In the genomic region with DNA sequence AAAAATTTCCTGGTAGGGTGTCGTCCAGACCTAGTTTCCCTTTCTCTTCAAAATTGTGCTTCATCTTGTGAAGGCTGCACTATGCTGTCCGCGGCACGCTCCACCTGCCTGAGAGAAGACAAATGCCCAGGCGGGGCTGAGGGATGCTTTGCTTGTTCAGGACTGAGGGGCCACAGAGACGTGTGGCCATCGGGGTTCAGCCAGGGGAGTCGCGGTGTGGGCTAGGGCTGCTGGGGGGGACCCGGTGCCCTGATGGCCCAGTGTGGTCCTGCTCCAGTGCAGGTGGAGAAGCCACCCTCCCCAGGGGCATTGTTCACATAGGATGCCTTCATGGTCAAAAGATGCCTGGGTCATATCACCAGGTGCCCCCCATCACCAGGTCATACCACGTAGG, we compare ENCODE assay signal across 16 cellular contexts.
A peak's percentile ranks its signal among the peaks of the same experiment; 100 is the strongest.
DNase-seq lines count a peak whose midpoint lies in the region; ATAC-seq, FAIRE-seq and TF ChIP-seq lines count a peak whose summit lies in the region.
"Had no signal": no experiment of that assay in that cellular context is flagged by ENCODE, and none has a peak within 500 bp of the region (broad histone marks: within the 10 kb centered on the region; RNA-seq: fewer than 3 reads in every experiment).

No MANE protein-coding gene starts in this region.

- no peak overlapping the region for H3K4ac ChIP-seq in mesenchymal stem cell (ENCODE audit: low read depth in 1 of 2, low read length in 2 of 2)

- no peak overlapping the region for H3K14ac ChIP-seq in mesenchymal stem cell (ENCODE audit: low read length in 2 of 2)

- no peak overlapping the region for H3K23ac ChIP-seq in mesenchymal stem cell (ENCODE audit: low read length in 2 of 2)

- no peak overlapping the region for H2BK5ac ChIP-seq in mesenchymal stem cell (ENCODE audit: low read depth, low read length, poor library complexity, severe bottlenecking)

- H3K9me2 ChIP-seq in PC-3 (replicated peaks; ENCODE audit: low read length), result no peaks in the 10 kb centered on the region

- no peak overlapping the region for H4K91ac ChIP-seq in mesenchymal stem cell (ENCODE audit: low read length)

- ATAC-seq in A549 (no peak), PC-3 (no peak), GM18505 (IDR thresholded peaks at IDR 0.05; ENCODE audit: unreplicated experiment) (no peak), GM19467 (IDR thresholded peaks at IDR 0.05; ENCODE audit: unreplicated experiment) (no peak)
- ATAC-seq: CD8-positive, alpha-beta T cell had no signal

- H3K18ac ChIP-seq in mesenchymal stem cell (ENCODE audit: low read depth in 1 of 2, low read length in 2 of 2), result no peak overlapping the region

- H2BK120ac ChIP-seq in mesenchymal stem cell (ENCODE audit: low read depth, low read length), result no peak overlapping the region

- no peak for DNase-seq in A549 (ENCODE audit: low read depth in 1 of 2, low spot score in 1 of 2)
- no peak for DNase-seq in PC-3
- DNase-seq in mesenchymal stem cell, result no peak
- DNase-seq in posterior vena cava (ENCODE audit: low spot score), result peak; percentile 58
- DNase-seq in EL, result no peak
- DNase-seq in stimulated activated CD8-positive, alpha-beta memory T cell treated with anti-CD3 and anti-CD28 coated beads, Interleukin-4, amount 100 ng/mL, for 48 hours, result no peak
- DNase-seq: 8988T; ACHN; CD8-positive, alpha-beta T cell; COR-L47; DND-41; GF-D8; GM23248 had no signal

- H3K79me1 ChIP-seq in mesenchymal stem cell (replicated peaks; ENCODE audit: low read length, poor library complexity, severe bottlenecking), result no peaks in the 10 kb centered on the region

- TF ChIP-seq EP300 in A549 (IDR thresholded peaks at IDR 0.05), result no peak

- no peak overlapping the region for H2BK12ac ChIP-seq in mesenchymal stem cell (ENCODE audit: low read length in 2 of 2)

- 96% methylated on average over 11 of the region's 11 CpGs for WGBS in A549 (ENCODE audit: missing lambda C conversion rate)
- WGBS in mesenchymal stem cell, result 91% methylated on average over 11 of the region's 11 CpGs

- POLR2A ChIA-PET in A549 (lab: Yijun Ruan, JAX), result no interaction called here
- POLR2A ChIA-PET in PC-3 (lab: Charles Lee; ENCODE audit: unreplicated experiment), result no interaction called here

- no peaks in the 10 kb centered on the region for H3K9me3 ChIP-seq in A549
- H3K9me3 ChIP-seq in PC-3 (ENCODE audit: low read length), result no peaks in the 10 kb centered on the region
- H3K9me3 ChIP-seq in mesenchymal stem cell (ENCODE audit: control insufficient read depth, low read length), result no peaks in the 10 kb centered on the region

- CTCF ChIA-PET in A549 (lab: Yijun Ruan, JAX) (interaction anchor here (1.1 to 1.5 kb wide), 2 partner anchors 11 to 56 kb away, joined by 4 to 7 read pairs; no protein-coding TSS in a partner anchor), PC-3 (lab: Charles Lee) (no interaction called here)

- FAIRE-seq in A549 (lab: Jason Lieb, UNC), result no peak
- FAIRE-seq: H54 had no signal

- H3F3A ChIP-seq in PC-3 (ENCODE audit: low read length, unreplicated experiment), result no peaks in the 10 kb centered on the region

- H2AFZ ChIP-seq in PC-3 (ENCODE audit: low read length) (no peak overlapping the region), mesenchymal stem cell (ENCODE audit: low read depth, low read length) (no peak overlapping the region)
- H2AFZ ChIP-seq: GM23248 had no signal

- H3K4me3 ChIP-seq in A549, result no peak overlapping the region
- H3K4me3 ChIP-seq in PC-3 (ENCODE audit: low read length), result no peak overlapping the region
- H3K4me3 ChIP-seq in mesenchymal stem cell (ENCODE audit: insufficient read depth in 1 of 2, low read depth in 1 of 2, low read length in 2 of 2), result no peak overlapping the region
- H3K4me3 ChIP-seq: GM23248 had no signal

- intact Hi-C loops in PC-3 (cut with micrococcal nuclease) (no loop called here), posterior vena cava (cut with DNase I) (no loop called here)

- H3K4me1 ChIP-seq in A549, result peaks cover 37% of the 10 kb centered on the region
- H3K4me1 ChIP-seq in PC-3 (ENCODE audit: insufficient read depth, low read length), result peaks cover 54% of the 10 kb centered on the region
- H3K4me1 ChIP-seq in mesenchymal stem cell (ENCODE audit: control insufficient read depth, insufficient read depth, low read depth, low read length), result peaks cover 39% of the 10 kb centered on the region

- no peak overlapping the region for H4K8ac ChIP-seq in mesenchymal stem cell (ENCODE audit: low read length)

- no peak overlapping the region for H3K9ac ChIP-seq in PC-3 (ENCODE audit: low read length)
- H3K9ac ChIP-seq in mesenchymal stem cell (ENCODE audit: low read length), result no peak overlapping the region
- H3K9ac ChIP-seq: GM23248 had no signal

- H3K27me3 ChIP-seq in PC-3 (ENCODE audit: low read length) (no peaks in the 10 kb centered on the region), mesenchymal stem cell (ENCODE audit: control insufficient read depth in 1 of 2, insufficient read depth in 1 of 2, low read length in 2 of 2) (peaks cover 0 to 5% of the 10 kb centered on the region in 2 experiments)

- TF ChIP-seq CTCF in A549 (IDR thresholded peaks at IDR 0.05) (no peak), PC-3 (conservative IDR thresholded peaks at IDR 0.05; ENCODE audit: low read depth, low read length) (no peak)

- H3K27ac ChIP-seq in A549, result peak overlapping the region; percentile 90 to 93
- H3K27ac ChIP-seq in PC-3 (ENCODE audit: low read length), result no peak overlapping the region
- no peak overlapping the region for H3K27ac ChIP-seq in mesenchymal stem cell (ENCODE audit: low read length, poor library complexity, severe bottlenecking)
- H3K27ac ChIP-seq: GM23248 had no signal

- H3K36me3 ChIP-seq in PC-3 (ENCODE audit: low read depth, low read length) (no peaks in the 10 kb centered on the region), mesenchymal stem cell (ENCODE audit: control insufficient read depth in 1 of 2, insufficient read depth in 2 of 2, low read depth in 1 of 2, low read length in 2 of 2) (no peaks in the 10 kb centered on the region)

- no peaks in the 10 kb centered on the region for H4K20me1 ChIP-seq in PC-3 (ENCODE audit: low read length)

- H3K4me2 ChIP-seq in A549 (peak overlapping the region; percentile 76), PC-3 (ENCODE audit: low read length) (peak overlapping the region; percentile 67), mesenchymal stem cell (ENCODE audit: low read length, poor library complexity, severe bottlenecking) (no peak overlapping the region)

- no peaks in the 10 kb centered on the region for H3K79me2 ChIP-seq in PC-3 (ENCODE audit: low read length)

- no peak for TF ChIP-seq RAD21 in A549 (conservative IDR thresholded peaks at IDR 0.05 in 1 of 2, IDR thresholded peaks at IDR 0.05 in 1 of 2)

- BruUV-seq in PC-3 (replicated peaks; lab: Mats Ljungman, UMichigan), result no TSS peak

- H2AK5ac ChIP-seq in mesenchymal stem cell (ENCODE audit: low read length, severe bottlenecking), result peak overlapping the region; percentile 32

- TF ChIP-seq POLR2A in A549 (IDR thresholded peaks at IDR 0.05; ENCODE audit: low read length), result no peak
- TF ChIP-seq POLR2A in GM18505 (IDR thresholded peaks at IDR 0.05; ENCODE audit: borderline replicate concordance, extremely low read depth, insufficient read depth, insufficient read length), result no peak

- H2BK15ac ChIP-seq in mesenchymal stem cell (ENCODE audit: low read depth, poor library complexity, severe bottlenecking), result no peak overlapping the region

TF ChIP-seq in A549, 52 proteins besides CTCF, POLR2A, EP300 and RAD21:
- TF ChIP-seq ZNF302 (CRISPR knock-in tag; IDR thresholded peaks at IDR 0.05) (no peak), GATA3 (IDR thresholded peaks at IDR 0.05; ENCODE audit: borderline replicate concordance) (no peak), CHD4 (IDR thresholded peaks at IDR 0.05; ENCODE audit: borderline replicate concordance) (no peak), FOSB (CRISPR knock-in tag; IDR thresholded peaks at IDR 0.05) (no peak), ZFP36 (IDR thresholded peaks at IDR 0.05; ENCODE audit: borderline replicate concordance, partially characterized antibody) (no peak), TP53 (CRISPR knock-in tag; IDR thresholded peaks at IDR 0.05) (no peak)
- TF ChIP-seq, protein P1, sequence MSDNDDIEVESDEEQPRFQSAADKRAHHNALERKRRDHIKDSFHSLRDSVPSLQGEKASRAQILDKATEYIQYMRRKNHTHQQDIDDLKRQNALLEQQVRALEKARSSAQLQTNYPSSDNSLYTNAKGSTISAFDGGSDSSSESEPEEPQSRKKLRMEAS (IDR thresholded peaks at IDR 0.05), result no peak
- TF ChIP-seq, protein P2, sequence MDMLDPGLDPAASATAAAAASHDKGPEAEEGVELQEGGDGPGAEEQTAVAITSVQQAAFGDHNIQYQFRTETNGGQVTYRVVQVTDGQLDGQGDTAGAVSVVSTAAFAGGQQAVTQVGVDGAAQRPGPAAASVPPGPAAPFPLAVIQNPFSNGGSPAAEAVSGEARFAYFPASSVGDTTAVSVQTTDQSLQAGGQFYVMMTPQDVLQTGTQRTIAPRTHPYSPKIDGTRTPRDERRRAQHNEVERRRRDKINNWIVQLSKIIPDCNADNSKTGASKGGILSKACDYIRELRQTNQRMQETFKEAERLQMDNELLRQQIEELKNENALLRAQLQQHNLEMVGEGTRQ (IDR thresholded peaks at IDR 0.05), result no peak

Comparison
In these comparisons a context has a peak if more than half of its experiments do, and no peak if none do; other contexts are left out.
1. H3K27ac ChIP-seq: peak in A549 (2 of 2); none in PC-3 (single experiment) and mesenchymal stem cell (single experiment).